16 cellular contexts compared by ENCODE assay signal in genomic region chr12:115132145-115132544, GRCh38.
A peak's percentile ranks its signal among the peaks of the same experiment; 100 is the strongest.
DNase-seq lines count a peak whose midpoint lies in the region; ATAC-seq, FAIRE-seq and TF ChIP-seq lines count a peak whose summit lies in the region.
"Had no signal": no experiment of that assay in that cellular context is flagged by ENCODE, and none has a peak within 500 bp of the region (broad histone marks: within the 10 kb centered on the region; RNA-seq: fewer than 3 reads in every experiment).

No MANE protein-coding gene starts in this region.

- H3K4me3 Mint-ChIP-seq in naive thymus-derived CD8-positive, alpha-beta T cell: no peak overlapping the region
- H3K4me3 Mint-ChIP-seq: activated CD8-positive, alpha-beta T cell treated with anti-CD3 and anti-CD28 coated beads, Interleukin-2, amount 10 ng/mL, durations not matched to agents 7 days and 5 days; activated naive CD8-positive, alpha-beta T cell treated with anti-CD3 and anti-CD28 coated beads, Interleukin-2, amount 10 ng/mL, durations not matched to agents 7 days and 5 days; B cell; endodermal cell had no signal

- peaks cover 0 to 8% (median 1%) of the 10 kb centered on the region in 5 donors for H3K27me3 Mint-ChIP-seq in naive thymus-derived CD8-positive, alpha-beta T cell
- H3K27me3 Mint-ChIP-seq: activated naive CD8-positive, alpha-beta T cell treated with anti-CD3 and anti-CD28 coated beads, Interleukin-2, amount 10 ng/mL, durations not matched to agents 7 days and 5 days; B cell had no signal

- intact Hi-C loops in mammary epithelial cell (cut with micrococcal nuclease): no loop called here

- no peak overlapping the region for H3K4me3 ChIP-seq in AG10803 (ENCODE audit: low read length)
- no peak overlapping the region for H3K4me3 ChIP-seq in mammary epithelial cell (replicated peaks in 1 of 3; ENCODE audit: insufficient read depth in 1 of 3, low read depth in 2 of 3, low read length in 3 of 3)
- H3K4me3 ChIP-seq in kidney epithelial cell (ENCODE audit: low read depth, low read length): no peak overlapping the region
- H3K4me3 ChIP-seq: uterus had no signal

- H3K27ac Mint-ChIP-seq in naive thymus-derived CD8-positive, alpha-beta T cell: no peak overlapping the region
- H3K27ac Mint-ChIP-seq: activated CD8-positive, alpha-beta T cell treated with anti-CD3 and anti-CD28 coated beads, Interleukin-2, amount 10 ng/mL, durations not matched to agents 7 days and 5 days; activated naive CD8-positive, alpha-beta T cell treated with anti-CD3 and anti-CD28 coated beads, Interleukin-2, amount 10 ng/mL, durations not matched to agents 7 days and 5 days; B cell; endodermal cell had no signal

- H3K4me1 Mint-ChIP-seq in naive thymus-derived CD8-positive, alpha-beta T cell: no peaks in the 10 kb centered on the region
- H3K4me1 Mint-ChIP-seq: activated naive CD8-positive, alpha-beta T cell treated with anti-CD3 and anti-CD28 coated beads, Interleukin-2, amount 10 ng/mL, durations not matched to agents 7 days and 5 days; B cell had no signal

- H3K36me3 Mint-ChIP-seq in naive thymus-derived CD8-positive, alpha-beta T cell: no peaks in the 10 kb centered on the region
- H3K36me3 Mint-ChIP-seq: activated naive CD8-positive, alpha-beta T cell treated with anti-CD3 and anti-CD28 coated beads, Interleukin-2, amount 10 ng/mL, durations not matched to agents 7 days and 5 days had no signal

- BruUV-seq in mammary epithelial cell (replicated peaks; lab: Mats Ljungman, UMichigan): no TSS peak

- peaks cover 0 to 5% (median 3%) of the 10 kb centered on the region in 9 donors for H3K9me3 Mint-ChIP-seq in naive thymus-derived CD8-positive, alpha-beta T cell
- H3K9me3 Mint-ChIP-seq: activated naive CD8-positive, alpha-beta T cell treated with anti-CD3 and anti-CD28 coated beads, Interleukin-2, amount 10 ng/mL, durations not matched to agents 7 days and 5 days; endodermal cell had no signal

- CTCF ChIA-PET in mammary epithelial cell (lab: Charles Lee; ENCODE audit: low non-redundant PET): no interaction called here

- ATAC-seq in GM18505 (IDR thresholded peaks at IDR 0.05; ENCODE audit: unreplicated experiment) (no peak), SK-N-SH treated with all-trans-retinoic acid at 6 μM for 48 hours (no peak), esophagus mucosa (no peak)
- no peak for ATAC-seq in naive thymus-derived CD8-positive, alpha-beta T cell
- ATAC-seq: activated CD8-positive, alpha-beta T cell treated with anti-CD3 and anti-CD28 coated beads, Interleukin-2, amount 10 ng/mL, durations not matched to agents 7 days and 5 days had no signal

- WGBS in mammary epithelial cell (ENCODE audit: low coverage, missing lambda C conversion rate): 0% methylated on average over 3 of the region's 3 CpGs

- H3K36me3 ChIP-seq in mammary epithelial cell (ENCODE audit: insufficient read depth, low read length) (no peaks in the 10 kb centered on the region), kidney epithelial cell (ENCODE audit: control insufficient read depth, insufficient read depth, low read length) (no peaks in the 10 kb centered on the region)
- H3K36me3 ChIP-seq: uterus had no signal

- H3K27ac ChIP-seq in mammary epithelial cell (ENCODE audit: insufficient read depth, low read depth, low read length): no peak overlapping the region
- H3K27ac ChIP-seq: uterus had no signal

- no peaks in the 10 kb centered on the region for H4K20me1 ChIP-seq in mammary epithelial cell (ENCODE audit: insufficient read depth, low read length)

- TF ChIP-seq CTCF in AG10803 (conservative IDR thresholded peaks at IDR 0.05; ENCODE audit: low read length) (no peak), mammary epithelial cell (conservative IDR thresholded peaks at IDR 0.05 in 1 of 2, IDR thresholded peaks at IDR 0.05 in 1 of 2; ENCODE audit: extremely low read depth in 1 of 2, insufficient read depth in 1 of 2, low read depth in 1 of 2, low read length in 2 of 2) (no peak), kidney epithelial cell (IDR thresholded peaks at IDR 0.05; ENCODE audit: insufficient read depth, low read length, poor library complexity, severe bottlenecking) (no peak)

- no peaks in the 10 kb centered on the region for H3K79me2 ChIP-seq in mammary epithelial cell (ENCODE audit: insufficient read depth, low read length)

- DNase-seq in AG10803 (ENCODE audit: low read depth) (peak; percentile 82), HTR-8/SVneo (ENCODE audit: insufficient read length, low spot score) (peak; percentile 42), mammary epithelial cell (peak; percentile 88), kidney epithelial cell (ENCODE audit: low read depth) (peak; percentile 4)
- DNase-seq in naive thymus-derived CD8-positive, alpha-beta T cell: no peak
- DNase-seq: activated CD8-positive, alpha-beta T cell treated with anti-CD3 and anti-CD28 coated beads, Interleukin-2, amount 10 ng/mL, durations not matched to agents 7 days and 5 days; activated naive CD8-positive, alpha-beta T cell treated with anti-CD3 and anti-CD28 coated beads, Interleukin-2, amount 10 ng/mL, durations not matched to agents 7 days and 5 days; cerebellar nuclear complex; endodermal cell; retina; T-helper 1 cell; uterus had no signal

- H3K9me3 ChIP-seq in mammary epithelial cell (replicated peaks; ENCODE audit: insufficient read depth, low read length): no peaks in the 10 kb centered on the region
- H3K9me3 ChIP-seq: uterus had no signal

- peak overlapping the region; percentile 60 for H3K4me2 ChIP-seq in mammary epithelial cell (ENCODE audit: insufficient read depth, low read depth, low read length)

- H3K9ac ChIP-seq in mammary epithelial cell (ENCODE audit: insufficient read depth, low read length): no peak overlapping the region

- dilution Hi-C loops in mammary epithelial cell (cut with HindIII; ENCODE audit: low sequenced_read_pairs): no loop called here

- H2AFZ ChIP-seq in mammary epithelial cell (ENCODE audit: low read depth, low read length): no peak overlapping the region

- FAIRE-seq in HTR-8/SVneo (lab: Jason Lieb, UNC): no peak

- in situ Hi-C loops in mammary epithelial cell (cut with MboI; ENCODE audit: low sequenced_read_pairs in 2 of 2): loop anchor here in 1 of 2 donors (25.0 kb wide), 1 partner anchor 445 kb away; the partner anchor contains the start of gene TBX3

- H3K27me3 ChIP-seq in mammary epithelial cell (ENCODE audit: insufficient read depth, low read length) (no peaks in the 10 kb centered on the region), kidney epithelial cell (ENCODE audit: control insufficient read depth, insufficient read depth, low read length) (no peaks in the 10 kb centered on the region)
- H3K27me3 ChIP-seq: uterus had no signal

- POLR2A ChIA-PET in naive thymus-derived CD8-positive, alpha-beta T cell (lab: Charles Lee): no interaction called here

- H3K4me1 ChIP-seq in mammary epithelial cell (ENCODE audit: insufficient read depth, low read length): peaks cover 25% of the 10 kb centered on the region
- H3K4me1 ChIP-seq: uterus had no signal

- TF ChIP-seq POLR2A in GM18505 (IDR thresholded peaks at IDR 0.05; ENCODE audit: borderline replicate concordance, extremely low read depth, insufficient read depth, insufficient read length): no peak

TF ChIP-seq in SK-N-SH treated with all-trans-retinoic acid at 6 μM for 48 hours, 23 proteins besides CTCF, POLR2A, EP300 and RAD21 (continues in another document):
- no peak for TF ChIP-seq PPARA (CRISPR knock-in tag; IDR thresholded peaks at IDR 0.05; ENCODE audit: borderline replicate concordance)
- TF ChIP-seq BACH2 (CRISPR knock-in tag; IDR thresholded peaks at IDR 0.05; ENCODE audit: borderline replicate concordance): no peak
- TF ChIP-seq ZFP30 (CRISPR knock-in tag; IDR thresholded peaks at IDR 0.05): no peak
- no peak for TF ChIP-seq TOX (CRISPR knock-in tag; IDR thresholded peaks at IDR 0.05; ENCODE audit: borderline replicate concordance)
- TF ChIP-seq ARNTL (CRISPR knock-in tag; IDR thresholded peaks at IDR 0.05; ENCODE audit: borderline replicate concordance, low read depth): no peak
- no peak for TF ChIP-seq GLIS3 (CRISPR knock-in tag; IDR thresholded peaks at IDR 0.05)
- TF ChIP-seq ZFP3 (CRISPR knock-in tag; IDR thresholded peaks at IDR 0.05): no peak
- no peak for TF ChIP-seq RARB (CRISPR knock-in tag; IDR thresholded peaks at IDR 0.05)
- no peak for TF ChIP-seq POU6F1 (CRISPR knock-in tag; IDR thresholded peaks at IDR 0.05; ENCODE audit: borderline replicate concordance, low read depth)
- no peak for TF ChIP-seq TCF4 (CRISPR knock-in tag; IDR thresholded peaks at IDR 0.05; ENCODE audit: borderline replicate concordance)
- TF ChIP-seq CREB5 (CRISPR knock-in tag; IDR thresholded peaks at IDR 0.05; ENCODE audit: low read depth): no peak

Comparison
In these comparisons a context has a peak if more than half of its experiments do, and no peak if none do; other contexts are left out.
1. DNase-seq: peak in AG10803 (single experiment), HTR-8/SVneo (single experiment), mammary epithelial cell (single experiment) and kidney epithelial cell (single experiment); none in naive thymus-derived CD8-positive, alpha-beta T cell (0 of 10).